In genomic region chr1:228007054-228007800, GRCh38 we compare ENCODE assay signal across 11 cellular contexts. TPM values are rescaled to one million over a fixed set of nuclear protein-coding genes. Genes with fewer than 3 reads are reported as not detected.
DNase-seq lines count a peak whose midpoint lies in the region; ATAC-seq and TF ChIP-seq lines count a peak whose summit lies in the region.
"Had no signal": no experiment of that assay in that cellular context is flagged by ENCODE, and none has a peak within 500 bp of the region (broad histone marks: within the 10 kb centered on the region; RNA-seq: fewer than 3 reads in every experiment).

No MANE protein-coding gene starts in this region.

- CTCF ChIA-PET in RWPE1 (lab: Yijun Ruan, JAX) (interaction anchor here (0.7 kb wide), 1 partner anchor 67 kb away, joined by 3 read pairs; no protein-coding TSS in a partner anchor), PC-9 (lab: Charles Lee) (interaction anchor here (0.6 to 0.7 kb wide), 2 partner anchors 37 to 51 kb away, joined by 3 to 6 read pairs; no protein-coding TSS in a partner anchor)

- H3F3A ChIP-seq in GM23338 (replicated peaks; ENCODE audit: low read depth) (0 out of 2 replicates have a peak, but pooled peaks cover 4% of the 10 kb centered on the region), PC-9 (ENCODE audit: insufficient read depth, low read depth) (peaks cover 3% of the 10 kb centered on the region; the same call in 1 of the 2 replicates)

- peak; percentile 4; the same call in 2 of the 3 replicates for ATAC-seq in GM23338
- no peak for ATAC-seq in GM18861 (IDR thresholded peaks at IDR 0.05; ENCODE audit: unreplicated experiment)

- POLR2A ChIA-PET in RWPE1 (lab: Yijun Ruan, JAX; ENCODE audit: low non-redundant PET) = interaction anchor here (0.6 kb wide), 1 partner anchor 1069 kb away, joined by 3 read pairs; no protein-coding TSS in a partner anchor
- POLR2A ChIA-PET in PC-9 (lab: Charles Lee; ENCODE audit: unreplicated experiment) = no interaction called here

- H3K9me3 ChIP-seq in effector memory CD4-positive, alpha-beta T cell (ENCODE audit: control insufficient read depth, low read length) = no peaks in the 10 kb centered on the region
- no peaks in the 10 kb centered on the region for H3K9me3 ChIP-seq in PC-9 (ENCODE audit: insufficient read depth, low read depth)
- H3K9me3 ChIP-seq: colonic mucosa, pancreas had no signal

- H3K27me3 Mint-ChIP-seq in GM23338 (ENCODE audit: insufficient read depth, low read depth, poor library complexity) (peaks cover 91% of the 10 kb centered on the region), progenitor cell of endocrine pancreas (peaks cover 86% of the 10 kb centered on the region)

- H3K79me2 ChIP-seq in GM23338 (replicated peaks; ENCODE audit: insufficient read depth) (no peaks in the 10 kb centered on the region), PC-9 (ENCODE audit: low read depth) (no peaks in the 10 kb centered on the region)

- peaks cover 27% of the 10 kb centered on the region for H3K4me1 ChIP-seq in GM23338 (ENCODE audit: insufficient read depth)
- H3K4me1 ChIP-seq in effector memory CD4-positive, alpha-beta T cell (ENCODE audit: control insufficient read depth, insufficient read depth, low read length, poor library complexity, severe bottlenecking) = peaks cover 18% of the 10 kb centered on the region
- H3K4me1 ChIP-seq in PC-9 (replicated peaks; ENCODE audit: insufficient read depth) = no peaks in the 10 kb centered on the region
- H3K4me1 ChIP-seq: colonic mucosa, pancreas had no signal

- no TSS peak for BruUV-seq in PC-9 (replicated peaks; lab: Mats Ljungman, UMichigan)

- H3K36me3 ChIP-seq in GM23338 (ENCODE audit: insufficient read depth) (no peaks in the 10 kb centered on the region), PC-9 (ENCODE audit: low read depth) (no peaks in the 10 kb centered on the region)
- H3K36me3 ChIP-seq in effector memory CD4-positive, alpha-beta T cell (ENCODE audit: control insufficient read depth, insufficient read depth, low read length) = no peaks in the 10 kb centered on the region
- H3K36me3 ChIP-seq: colonic mucosa, pancreas had no signal

- TF ChIP-seq CTCF in GM23338 (conservative IDR thresholded peaks at IDR 0.05; ENCODE audit: low read depth in 2 of 2) = no peak
- TF ChIP-seq CTCF in RWPE1 (conservative IDR thresholded peaks at IDR 0.05; ENCODE audit: low read depth) = no peak
- no peak for TF ChIP-seq CTCF in fibroblast of pulmonary artery (IDR thresholded peaks at IDR 0.05; ENCODE audit: low read length, missing control alignments)
- TF ChIP-seq CTCF in progenitor cell of endocrine pancreas (IDR thresholded peaks at IDR 0.05; ENCODE audit: unreplicated experiment) = no peak
- no peak for TF ChIP-seq CTCF in PC-9 (conservative IDR thresholded peaks at IDR 0.05)

- H3K27ac ChIP-seq in GM23338 (ENCODE audit: low read depth) = no peak overlapping the region
- peak overlapping the region; percentile 52 for H3K27ac ChIP-seq in RWPE1
- no peak overlapping the region for H3K27ac ChIP-seq in effector memory CD4-positive, alpha-beta T cell (ENCODE audit: insufficient read depth, low read length, poor library complexity, severe bottlenecking)
- no peak overlapping the region for H3K27ac ChIP-seq in PC-9
- H3K27ac ChIP-seq: colonic mucosa, pancreas had no signal

- H3K4me3 ChIP-seq in GM23338 = peak overlapping the region; percentile 56
- no peak overlapping the region for H3K4me3 ChIP-seq in fibroblast of pulmonary artery (replicated peaks; ENCODE audit: low read depth, low read length)
- H3K4me3 ChIP-seq in effector memory CD4-positive, alpha-beta T cell (ENCODE audit: insufficient read depth, low read depth, low read length, poor library complexity, severe bottlenecking) = no peak overlapping the region
- no peak overlapping the region for H3K4me3 ChIP-seq in PC-9
- H3K4me3 ChIP-seq: colonic mucosa had no signal

- H3K4me1 Mint-ChIP-seq in GM23338 (peaks cover 33% of the 10 kb centered on the region), progenitor cell of endocrine pancreas (ENCODE audit: low read depth) (peaks cover 3% of the 10 kb centered on the region)

- intact Hi-C loops in PC-9 (cut with micrococcal nuclease; ENCODE audit: unreplicated experiment) = loop anchor here (5.0 kb wide), 1 partner anchor 75 kb away; the partner anchor contains the start of gene ARF1

- H3K27ac Mint-ChIP-seq in GM23338 (no peak overlapping the region), progenitor cell of endocrine pancreas (peak overlapping the region; percentile 83)

- no peaks in the 10 kb centered on the region for H3K36me3 Mint-ChIP-seq in GM23338 (ENCODE audit: low read depth)
- H3K36me3 Mint-ChIP-seq in progenitor cell of endocrine pancreas (ENCODE audit: insufficient read depth) = no peaks in the 10 kb centered on the region

- H2AFZ ChIP-seq in GM23338 (peak overlapping the region; percentile 90), PC-9 (no peak overlapping the region)

- H3K4me3 Mint-ChIP-seq in GM23338 (peak overlapping the region; percentile 67), progenitor cell of endocrine pancreas (ENCODE audit: low read depth) (peak overlapping the region; percentile 26)

- H3K9me3 Mint-ChIP-seq in GM23338 (peaks cover 3% of the 10 kb centered on the region; the same call in 1 of the 3 replicates), progenitor cell of endocrine pancreas (ENCODE audit: low read depth) (no peaks in the 10 kb centered on the region)

- H3K9me2 ChIP-seq in GM23338 (ENCODE audit: insufficient read depth) = no peaks in the 10 kb centered on the region
- no peaks in the 10 kb centered on the region for H3K9me2 ChIP-seq in PC-9 (ENCODE audit: insufficient read depth)

- DNase-seq in GM23338 (ENCODE audit: low spot score) (peak; percentile 37), RWPE1 (ENCODE audit: low spot score) (peak; percentile 40), fibroblast of pulmonary artery (ENCODE audit: low read depth) (peak; percentile 9), progenitor cell of endocrine pancreas (ENCODE audit: low spot score, unreplicated experiment) (peak; percentile 16), PC-9 (no peak)
- DNase-seq in effector memory CD4-positive, alpha-beta T cell = no peak
- DNase-seq: colonic mucosa, GDM1, pancreas, SHP77 treated with DMSO at 0.1 percent for 48 hours had no signal

- H3K27me3 ChIP-seq in GM23338 (ENCODE audit: insufficient read depth) (peaks cover 98% of the 10 kb centered on the region), PC-9 (ENCODE audit: insufficient read depth, low read depth) (peaks cover 24% of the 10 kb centered on the region)
- H3K27me3 ChIP-seq in effector memory CD4-positive, alpha-beta T cell (replicated peaks; ENCODE audit: control insufficient read depth, insufficient read depth, low read length, poor library complexity, severe bottlenecking) = peaks cover 37% of the 10 kb centered on the region

- H4K20me1 ChIP-seq in GM23338 (replicated peaks; ENCODE audit: insufficient read depth) (no peaks in the 10 kb centered on the region; the same call in 1 of the 2 replicates), PC-9 (ENCODE audit: insufficient read depth) (no peaks in the 10 kb centered on the region)

- H3K4me2 ChIP-seq in GM23338 = peak overlapping the region; percentile 80
- no peak overlapping the region for H3K4me2 ChIP-seq in PC-9

TF ChIP-seq in GM23338, 12 proteins besides CTCF, POLR2A, EP300 and RAD21:
- no peak for TF ChIP-seq CREB1 (CRISPR knock-in tag; IDR thresholded peaks at IDR 0.05; ENCODE audit: low read depth)
- TF ChIP-seq EZH2 (IDR thresholded peaks at IDR 0.05; ENCODE audit: low read depth, unreplicated experiment) = peak; percentile 99
- TF ChIP-seq POLR2AphosphoS5 (IDR thresholded peaks at IDR 0.05; ENCODE audit: low read depth) = no peak
- peak; percentile 99 for TF ChIP-seq EZH2phosphoT487 (IDR thresholded peaks at IDR 0.05; ENCODE audit: unreplicated experiment)

RNA-seq across cellular contexts. Expression of gene WNT3A, which starts 0.4 kb away (rescaled TPM):
- total RNA-seq in GM23338 (2014; rRNA removed; shearing (Covaris generic)) = 0.07 and 0.12 TPM in 2 replicates
- polyA plus RNA-seq in GM23338 (2016; fragmentation: Nextera tagmentation; extraction: Ambion mirVana) = 0.40 and 0.65 TPM in 2 replicates
- total RNA-seq in progenitor cell of endocrine pancreas (not detected in 2 replicates), PC-9 (2021) (0.24 and 0.53 TPM in 2 replicates)
- total RNA-seq: colonic mucosa, pancreas had no signal

RNA-seq across cellular contexts. Expression of gene WNT9A, which starts 59.5 kb away (rescaled TPM):
- total RNA-seq in GM23338 (2014; rRNA removed; shearing (Covaris generic)) = 1.8 and 2.0 TPM in 2 replicates
- polyA plus RNA-seq in GM23338 (2016; fragmentation: Nextera tagmentation; extraction: Ambion mirVana) = 0.06 and 0.07 TPM in 2 replicates
- 1.2 TPM in 2 replicates for total RNA-seq in progenitor cell of endocrine pancreas
- total RNA-seq in PC-9 (2021) = 42.2 and 42.4 TPM in 2 replicates

Comparison
In these comparisons a context has a peak if more than half of its experiments do, and no peak if none do; other contexts are left out.
1. DNase-seq: peak in GM23338 (single experiment), RWPE1 (single experiment), fibroblast of pulmonary artery (single experiment) and progenitor cell of endocrine pancreas (single experiment); none in effector memory CD4-positive, alpha-beta T cell (0 of 3) and PC-9 (0 of 2).
2. RNA of gene WNT9A, which starts 59.5 kb away (total RNA-seq): 42.2 to 42.4 TPM in PC-9; 1.8 to 2.0 TPM in GM23338 and 1.2 TPM in progenitor cell of endocrine pancreas; every median in the first group is over 10 times any median in the second.